In genomic region chr2:96760036-96760985, GRCh38 we compare ENCODE assay signal across 1 cellular context.
TF ChIP-seq lines count a peak whose summit lies in the region.

Gene CNNM4 (plus strand): TSS chr2:96760902. CDS start chr2:96761000, 98 bp downstream.

TF ChIP-seq in HepG2, 621 proteins besides CTCF, POLR2A, EP300 and RAD21 (continued from another document and continues in another):
- TF ChIP-seq, protein P1, sequence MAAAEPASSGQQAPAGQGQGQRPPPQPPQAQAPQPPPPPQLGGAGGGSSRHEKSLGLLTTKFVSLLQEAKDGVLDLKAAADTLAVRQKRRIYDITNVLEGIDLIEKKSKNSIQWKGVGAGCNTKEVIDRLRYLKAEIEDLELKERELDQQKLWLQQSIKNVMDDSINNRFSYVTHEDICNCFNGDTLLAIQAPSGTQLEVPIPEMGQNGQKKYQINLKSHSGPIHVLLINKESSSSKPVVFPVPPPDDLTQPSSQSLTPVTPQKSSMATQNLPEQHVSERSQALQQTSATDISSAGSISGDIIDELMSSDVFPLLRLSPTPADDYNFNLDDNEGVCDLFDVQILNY (CRISPR knock-in tag; conservative IDR thresholded peaks at IDR 0.05): 0 out of 2 replicates have a peak, but pooled peaks have one; percentile 38
- TF ChIP-seq ZNF138 (CRISPR knock-in tag; IDR thresholded peaks at IDR 0.05; ENCODE audit: low read depth): 0 out of 2 replicates have a peak, but pooled peaks have one; percentile 38
- TF ChIP-seq POGZ (CRISPR knock-in tag; IDR thresholded peaks at IDR 0.05): no peak; the same call in 1 of the 2 replicates
- no peak for TF ChIP-seq POLR2AphosphoS5 (IDR thresholded peaks at IDR 0.05; ENCODE audit: low read depth, low read length)
- TF ChIP-seq HOXA7 (CRISPR knock-in tag; IDR thresholded peaks at IDR 0.05): no peak
- no peak for TF ChIP-seq ZNF644 (CRISPR knock-in tag; IDR thresholded peaks at IDR 0.05; ENCODE audit: low read depth)
- TF ChIP-seq U2AF1 (optimal IDR thresholded peaks at IDR 0.05; ENCODE audit: low read depth, low read length): no peak
- TF ChIP-seq TARDBP (CRISPR knock-in tag; IDR thresholded peaks at IDR 0.05): peak; percentile 22; the same call in 1 of the 2 replicates
- TF ChIP-seq KLF11 (CRISPR knock-in tag; IDR thresholded peaks at IDR 0.05): no peak
- TF ChIP-seq, protein P2, sequence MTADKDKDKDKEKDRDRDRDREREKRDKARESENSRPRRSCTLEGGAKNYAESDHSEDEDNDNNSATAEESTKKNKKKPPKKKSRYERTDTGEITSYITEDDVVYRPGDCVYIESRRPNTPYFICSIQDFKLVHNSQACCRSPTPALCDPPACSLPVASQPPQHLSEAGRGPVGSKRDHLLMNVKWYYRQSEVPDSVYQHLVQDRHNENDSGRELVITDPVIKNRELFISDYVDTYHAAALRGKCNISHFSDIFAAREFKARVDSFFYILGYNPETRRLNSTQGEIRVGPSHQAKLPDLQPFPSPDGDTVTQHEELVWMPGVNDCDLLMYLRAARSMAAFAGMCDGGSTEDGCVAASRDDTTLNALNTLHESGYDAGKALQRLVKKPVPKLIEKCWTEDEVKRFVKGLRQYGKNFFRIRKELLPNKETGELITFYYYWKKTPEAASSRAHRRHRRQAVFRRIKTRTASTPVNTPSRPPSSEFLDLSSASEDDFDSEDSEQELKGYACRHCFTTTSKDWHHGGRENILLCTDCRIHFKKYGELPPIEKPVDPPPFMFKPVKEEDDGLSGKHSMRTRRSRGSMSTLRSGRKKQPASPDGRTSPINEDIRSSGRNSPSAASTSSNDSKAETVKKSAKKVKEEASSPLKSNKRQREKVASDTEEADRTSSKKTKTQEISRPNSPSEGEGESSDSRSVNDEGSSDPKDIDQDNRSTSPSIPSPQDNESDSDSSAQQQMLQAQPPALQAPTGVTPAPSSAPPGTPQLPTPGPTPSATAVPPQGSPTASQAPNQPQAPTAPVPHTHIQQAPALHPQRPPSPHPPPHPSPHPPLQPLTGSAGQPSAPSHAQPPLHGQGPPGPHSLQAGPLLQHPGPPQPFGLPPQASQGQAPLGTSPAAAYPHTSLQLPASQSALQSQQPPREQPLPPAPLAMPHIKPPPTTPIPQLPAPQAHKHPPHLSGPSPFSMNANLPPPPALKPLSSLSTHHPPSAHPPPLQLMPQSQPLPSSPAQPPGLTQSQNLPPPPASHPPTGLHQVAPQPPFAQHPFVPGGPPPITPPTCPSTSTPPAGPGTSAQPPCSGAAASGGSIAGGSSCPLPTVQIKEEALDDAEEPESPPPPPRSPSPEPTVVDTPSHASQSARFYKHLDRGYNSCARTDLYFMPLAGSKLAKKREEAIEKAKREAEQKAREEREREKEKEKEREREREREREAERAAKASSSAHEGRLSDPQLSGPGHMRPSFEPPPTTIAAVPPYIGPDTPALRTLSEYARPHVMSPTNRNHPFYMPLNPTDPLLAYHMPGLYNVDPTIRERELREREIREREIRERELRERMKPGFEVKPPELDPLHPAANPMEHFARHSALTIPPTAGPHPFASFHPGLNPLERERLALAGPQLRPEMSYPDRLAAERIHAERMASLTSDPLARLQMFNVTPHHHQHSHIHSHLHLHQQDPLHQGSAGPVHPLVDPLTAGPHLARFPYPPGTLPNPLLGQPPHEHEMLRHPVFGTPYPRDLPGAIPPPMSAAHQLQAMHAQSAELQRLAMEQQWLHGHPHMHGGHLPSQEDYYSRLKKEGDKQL (CRISPR knock-in tag; IDR thresholded peaks at IDR 0.05; ENCODE audit: low read depth): peak; percentile 37; the same call in 1 of the 2 replicates
- TF ChIP-seq ZNF263 (CRISPR knock-in tag; IDR thresholded peaks at IDR 0.05): no peak
- no peak for TF ChIP-seq NFE2L1 (CRISPR knock-in tag; IDR thresholded peaks at IDR 0.05; ENCODE audit: borderline replicate concordance)
- no peak for TF ChIP-seq PITX1 (CRISPR knock-in tag; IDR thresholded peaks at IDR 0.05)
- no peak for TF ChIP-seq TSC22D2 (CRISPR knock-in tag; IDR thresholded peaks at IDR 0.05; ENCODE audit: borderline replicate concordance)
- TF ChIP-seq KDM1A (CRISPR knock-in tag; IDR thresholded peaks at IDR 0.05): no peak
- peak; percentile 30 for TF ChIP-seq ZGPAT (CRISPR knock-in tag; IDR thresholded peaks at IDR 0.05)
- TF ChIP-seq FOXJ3 (CRISPR knock-in tag; IDR thresholded peaks at IDR 0.05; ENCODE audit: borderline replicate concordance): no peak
- 0 out of 2 replicates have a peak, but pooled peaks have one; percentile 12 for TF ChIP-seq ZSCAN25 (CRISPR knock-in tag; IDR thresholded peaks at IDR 0.05)
- TF ChIP-seq, protein P3, sequence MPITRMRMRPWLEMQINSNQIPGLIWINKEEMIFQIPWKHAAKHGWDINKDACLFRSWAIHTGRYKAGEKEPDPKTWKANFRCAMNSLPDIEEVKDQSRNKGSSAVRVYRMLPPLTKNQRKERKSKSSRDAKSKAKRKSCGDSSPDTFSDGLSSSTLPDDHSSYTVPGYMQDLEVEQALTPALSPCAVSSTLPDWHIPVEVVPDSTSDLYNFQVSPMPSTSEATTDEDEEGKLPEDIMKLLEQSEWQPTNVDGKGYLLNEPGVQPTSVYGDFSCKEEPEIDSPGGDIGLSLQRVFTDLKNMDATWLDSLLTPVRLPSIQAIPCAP (CRISPR knock-in tag; IDR thresholded peaks at IDR 0.05; ENCODE audit: low read depth): no peak
- no peak for TF ChIP-seq ADNP (CRISPR knock-in tag; IDR thresholded peaks at IDR 0.05)
- TF ChIP-seq ZNF503 (CRISPR knock-in tag; IDR thresholded peaks at IDR 0.05): peak; percentile 55; the same call in 1 of the 2 replicates
- TF ChIP-seq SAP130 (CRISPR knock-in tag; IDR thresholded peaks at IDR 0.05; ENCODE audit: low read depth): peak; percentile 54
- no peak; the same call in 1 of the 2 replicates for TF ChIP-seq ZNF296 (CRISPR knock-in tag; conservative IDR thresholded peaks at IDR 0.05)
- TF ChIP-seq SCMH1 (CRISPR knock-in tag; IDR thresholded peaks at IDR 0.05; ENCODE audit: borderline replicate concordance): no peak
- TF ChIP-seq, protein P4, sequence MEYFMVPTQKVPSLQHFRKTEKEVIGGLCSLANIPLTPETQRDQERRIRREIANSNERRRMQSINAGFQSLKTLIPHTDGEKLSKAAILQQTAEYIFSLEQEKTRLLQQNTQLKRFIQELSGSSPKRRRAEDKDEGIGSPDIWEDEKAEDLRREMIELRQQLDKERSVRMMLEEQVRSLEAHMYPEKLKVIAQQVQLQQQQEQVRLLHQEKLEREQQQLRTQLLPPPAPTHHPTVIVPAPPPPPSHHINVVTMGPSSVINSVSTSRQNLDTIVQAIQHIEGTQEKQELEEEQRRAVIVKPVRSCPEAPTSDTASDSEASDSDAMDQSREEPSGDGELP (IDR thresholded peaks at IDR 0.05; ENCODE audit: borderline replicate concordance, low read depth): no peak
- no peak for TF ChIP-seq ZNF253 (CRISPR knock-in tag; IDR thresholded peaks at IDR 0.05; ENCODE audit: borderline replicate concordance)
- peak; percentile 31; the same call in 1 of the 2 replicates for TF ChIP-seq ZNF143 (CRISPR knock-in tag; IDR thresholded peaks at IDR 0.05)
- peak; percentile 50 for TF ChIP-seq XRCC5 (optimal IDR thresholded peaks at IDR 0.05; ENCODE audit: low read length)
- TF ChIP-seq ZNF709 (CRISPR knock-in tag; IDR thresholded peaks at IDR 0.05): no peak
- TF ChIP-seq GPN1 (CRISPR knock-in tag; IDR thresholded peaks at IDR 0.05; ENCODE audit: borderline replicate concordance): 0 out of 2 replicates have a peak, but pooled peaks have one; percentile 31
- TF ChIP-seq ZBTB14 (CRISPR knock-in tag; IDR thresholded peaks at IDR 0.05): peak; percentile 56; the same call in 1 of the 2 replicates
- no peak for TF ChIP-seq MAFK (conservative IDR thresholded peaks at IDR 0.05 in 1 of 2, IDR thresholded peaks at IDR 0.05 in 1 of 2; ENCODE audit: low read length in 2 of 2)
- TF ChIP-seq GATA4 (IDR thresholded peaks at IDR 0.05; ENCODE audit: borderline replicate concordance, low read depth): 0 out of 2 replicates have a peak, but pooled peaks have one; percentile 21
- TF ChIP-seq AHR (CRISPR knock-in tag; IDR thresholded peaks at IDR 0.05): no peak
- peak; percentile 48; the same call in 1 of the 2 replicates for TF ChIP-seq FOXK1 (CRISPR knock-in tag; IDR thresholded peaks at IDR 0.05; ENCODE audit: borderline replicate concordance, low read depth)
- no peak for TF ChIP-seq PAX8 (CRISPR knock-in tag; IDR thresholded peaks at IDR 0.05; ENCODE audit: borderline replicate concordance)
- TF ChIP-seq ZFP62 (CRISPR knock-in tag; IDR thresholded peaks at IDR 0.05): no peak
- no peak; the same call in none of the 2 replicates for TF ChIP-seq RFXAP (CRISPR knock-in tag; IDR thresholded peaks at IDR 0.05; ENCODE audit: borderline replicate concordance)
- no peak for TF ChIP-seq JUNB (CRISPR knock-in tag; IDR thresholded peaks at IDR 0.05; ENCODE audit: borderline replicate concordance)
- no peak for TF ChIP-seq ERF (CRISPR knock-in tag; IDR thresholded peaks at IDR 0.05)
- TF ChIP-seq PAWR (CRISPR knock-in tag; IDR thresholded peaks at IDR 0.05; ENCODE audit: borderline replicate concordance): no peak
- no peak for TF ChIP-seq HNRNPLL (IDR thresholded peaks at IDR 0.05; ENCODE audit: low read depth, low read length, poor library complexity, severe bottlenecking)
- no peak for TF ChIP-seq ZNF672 (CRISPR knock-in tag; IDR thresholded peaks at IDR 0.05)
- TF ChIP-seq ZNF569 (CRISPR knock-in tag; IDR thresholded peaks at IDR 0.05; ENCODE audit: borderline replicate concordance): no peak
- TF ChIP-seq, protein P5, sequence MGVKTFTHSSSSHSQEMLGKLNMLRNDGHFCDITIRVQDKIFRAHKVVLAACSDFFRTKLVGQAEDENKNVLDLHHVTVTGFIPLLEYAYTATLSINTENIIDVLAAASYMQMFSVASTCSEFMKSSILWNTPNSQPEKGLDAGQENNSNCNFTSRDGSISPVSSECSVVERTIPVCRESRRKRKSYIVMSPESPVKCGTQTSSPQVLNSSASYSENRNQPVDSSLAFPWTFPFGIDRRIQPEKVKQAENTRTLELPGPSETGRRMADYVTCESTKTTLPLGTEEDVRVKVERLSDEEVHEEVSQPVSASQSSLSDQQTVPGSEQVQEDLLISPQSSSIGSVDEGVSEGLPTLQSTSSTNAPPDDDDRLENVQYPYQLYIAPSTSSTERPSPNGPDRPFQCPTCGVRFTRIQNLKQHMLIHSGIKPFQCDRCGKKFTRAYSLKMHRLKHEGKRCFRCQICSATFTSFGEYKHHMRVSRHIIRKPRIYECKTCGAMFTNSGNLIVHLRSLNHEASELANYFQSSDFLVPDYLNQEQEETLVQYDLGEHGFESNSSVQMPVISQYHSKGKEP (CRISPR knock-in tag; IDR thresholded peaks at IDR 0.05): no peak
- peak; percentile 54 for TF ChIP-seq ZNF605 (CRISPR knock-in tag; IDR thresholded peaks at IDR 0.05)
- TF ChIP-seq, protein P6, sequence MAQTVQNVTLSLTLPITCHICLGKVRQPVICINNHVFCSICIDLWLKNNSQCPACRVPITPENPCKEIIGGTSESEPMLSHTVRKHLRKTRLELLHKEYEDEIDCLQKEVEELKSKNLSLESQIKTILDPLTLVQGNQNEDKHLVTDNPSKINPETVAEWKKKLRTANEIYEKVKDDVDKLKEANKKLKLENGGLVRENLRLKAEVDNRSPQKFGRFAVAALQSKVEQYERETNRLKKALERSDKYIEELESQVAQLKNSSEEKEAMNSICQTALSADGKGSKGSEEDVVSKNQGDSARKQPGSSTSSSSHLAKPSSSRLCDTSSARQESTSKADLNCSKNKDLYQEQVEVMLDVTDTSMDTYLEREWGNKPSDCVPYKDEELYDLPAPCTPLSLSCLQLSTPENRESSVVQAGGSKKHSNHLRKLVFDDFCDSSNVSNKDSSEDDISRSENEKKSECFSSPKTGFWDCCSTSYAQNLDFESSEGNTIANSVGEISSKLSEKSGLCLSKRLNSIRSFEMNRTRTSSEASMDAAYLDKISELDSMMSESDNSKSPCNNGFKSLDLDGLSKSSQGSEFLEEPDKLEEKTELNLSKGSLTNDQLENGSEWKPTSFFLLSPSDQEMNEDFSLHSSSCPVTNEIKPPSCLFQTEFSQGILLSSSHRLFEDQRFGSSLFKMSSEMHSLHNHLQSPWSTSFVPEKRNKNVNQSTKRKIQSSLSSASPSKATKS (CRISPR knock-in tag; IDR thresholded peaks at IDR 0.05): no peak
- no peak for TF ChIP-seq SMAD3 (CRISPR knock-in tag; IDR thresholded peaks at IDR 0.05)
- no peak for TF ChIP-seq ZNF660 (CRISPR knock-in tag; IDR thresholded peaks at IDR 0.05; ENCODE audit: borderline replicate concordance, low read depth)
- no peak; the same call in none of the 2 replicates for TF ChIP-seq KDM5B (CRISPR knock-in tag; IDR thresholded peaks at IDR 0.05; ENCODE audit: borderline replicate concordance)
- no peak for TF ChIP-seq ZNF382 (CRISPR knock-in tag; IDR thresholded peaks at IDR 0.05; ENCODE audit: borderline replicate concordance)
- TF ChIP-seq PAF1 (CRISPR knock-in tag; IDR thresholded peaks at IDR 0.05): no peak
- TF ChIP-seq ONECUT2 (CRISPR knock-in tag; IDR thresholded peaks at IDR 0.05): no peak
